ENCODE assay signal across 11 cellular contexts in the genomic region with DNA sequence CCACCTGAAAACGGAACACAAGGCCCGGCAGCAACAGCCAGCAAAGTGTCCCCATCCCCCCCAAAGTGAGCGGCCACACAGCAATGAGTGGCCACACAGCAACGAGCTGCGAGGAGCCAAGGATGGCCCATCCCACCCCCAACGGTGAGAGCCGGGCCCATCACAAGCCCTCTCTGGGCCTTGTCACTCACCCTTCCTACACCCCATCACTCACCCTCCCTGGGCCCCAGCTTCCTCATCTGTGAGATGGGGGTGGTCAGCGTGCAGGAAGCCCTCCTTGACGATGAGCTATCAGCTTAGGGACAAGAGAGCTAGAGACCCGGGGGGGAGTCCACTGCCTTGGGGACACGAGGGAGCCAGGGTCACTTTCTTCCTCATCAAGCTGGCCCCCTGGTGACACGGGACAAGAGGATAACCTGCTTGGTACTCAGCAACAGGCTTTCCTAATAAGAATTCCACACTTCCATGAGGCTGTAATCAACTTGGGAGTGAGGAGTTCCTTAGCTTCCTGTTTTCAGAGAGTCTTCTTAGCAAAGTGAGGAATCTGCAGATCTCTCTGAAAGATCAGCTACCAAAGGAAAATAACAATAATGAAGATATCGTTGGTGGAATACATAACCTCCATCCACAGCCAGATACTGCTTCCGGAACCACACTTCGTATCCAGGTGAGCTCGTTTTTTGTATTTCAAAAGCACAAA.
A peak's percentile ranks its signal among the peaks of the same experiment; 100 is the strongest.
DNase-seq lines count a peak whose midpoint lies in the region; ATAC-seq and TF ChIP-seq lines count a peak whose summit lies in the region.
"Had no signal": no experiment of that assay in that cellular context is flagged by ENCODE, and none has a peak within 500 bp of the region (broad histone marks: within the 10 kb centered on the region; RNA-seq: fewer than 3 reads in every experiment).

No MANE protein-coding gene starts in this region.

- H3K4me1 Mint-ChIP-seq in stimulated activated naive CD8-positive, alpha-beta T cell treated with anti-CD3 and anti-CD28 coated beads, Interleukin-15, amount 100 ng/mL, for 72 hours, result peaks cover 51% of the 10 kb centered on the region
- peaks cover 14 to 36% (median 19%) of the 10 kb centered on the region in 4 donors for H3K4me1 Mint-ChIP-seq in naive thymus-derived CD8-positive, alpha-beta T cell

- peak overlapping the region; percentile 42 to 69 for H3K4me3 ChIP-seq in foreskin fibroblast (ENCODE audit: low read depth in 1 of 2, low read length in 2 of 2)

- no peaks in the 10 kb centered on the region for H3K27me3 Mint-ChIP-seq in stimulated activated naive CD8-positive, alpha-beta T cell treated with anti-CD3 and anti-CD28 coated beads, Interleukin-15, amount 100 ng/mL, for 72 hours
- no peaks in the 10 kb centered on the region for H3K27me3 Mint-ChIP-seq in naive thymus-derived CD8-positive, alpha-beta T cell
- H3K27me3 Mint-ChIP-seq: stimulated activated naive CD8-positive, alpha-beta T cell treated with anti-CD3 and anti-CD28 coated beads, Interleukin-15, Interleukin-2, amounts not matched to agents 100 ng/mL and 50 ng/mL, for 24 hours had no signal

- no peak for TF ChIP-seq CTCF in foreskin fibroblast (IDR thresholded peaks at IDR 0.05; ENCODE audit: low read depth, low read length)

- no peak overlapping the region for H3K4me3 Mint-ChIP-seq in stimulated activated naive CD8-positive, alpha-beta T cell treated with anti-CD3 and anti-CD28 coated beads, Interleukin-15, amount 100 ng/mL, for 72 hours
- no peak overlapping the region for H3K4me3 Mint-ChIP-seq in naive thymus-derived CD8-positive, alpha-beta T cell
- H3K4me3 Mint-ChIP-seq: stimulated activated naive CD8-positive, alpha-beta T cell treated with anti-CD3 and anti-CD28 coated beads, Interleukin-15, Interleukin-2, amounts not matched to agents 100 ng/mL and 50 ng/mL, for 24 hours had no signal

- POLR2A ChIA-PET in naive thymus-derived CD8-positive, alpha-beta T cell (lab: Charles Lee), result interaction anchor here (1.0 to 1.6 kb wide), 6 partner anchors 10 to 42 kb away, joined by 3 to 12 read pairs (median 3); no protein-coding TSS in a partner anchor

- peak overlapping the region; percentile 21 to 85 for H3K27ac Mint-ChIP-seq in stimulated activated naive CD8-positive, alpha-beta T cell treated with anti-CD3 and anti-CD28 coated beads, Interleukin-15, amount 100 ng/mL, for 72 hours
- H3K27ac Mint-ChIP-seq in naive thymus-derived CD8-positive, alpha-beta T cell, result peak overlapping the region in 1 of 10 donors; percentile 40
- H3K27ac Mint-ChIP-seq: stimulated activated naive CD8-positive, alpha-beta T cell treated with anti-CD3 and anti-CD28 coated beads, Interleukin-15, Interleukin-2, amounts not matched to agents 100 ng/mL and 50 ng/mL, for 24 hours had no signal

- no peak for ATAC-seq in stimulated activated naive CD8-positive, alpha-beta T cell treated with anti-CD3 and anti-CD28 coated beads, Interleukin-15, amount 100 ng/mL, for 72 hours
- ATAC-seq in stimulated activated naive CD8-positive, alpha-beta T cell treated with anti-CD3 and anti-CD28 coated beads, Interleukin-15, Interleukin-2, amounts not matched to agents 100 U/mL and 50 U/mL, for 24 hours, result no peak
- ATAC-seq in GM21529 (IDR thresholded peaks at IDR 0.05; ENCODE audit: unreplicated experiment), result no peak
- no peak for ATAC-seq in GM18873 (IDR thresholded peaks at IDR 0.05; ENCODE audit: low FRiP score, unreplicated experiment)
- no peak for ATAC-seq in naive thymus-derived CD8-positive, alpha-beta T cell

- DNase-seq in stimulated activated naive CD8-positive, alpha-beta T cell treated with anti-CD3 and anti-CD28 coated beads, Interleukin-15, amount 100 ng/mL, for 72 hours, result no peak
- no peak for DNase-seq in stimulated activated naive CD8-positive, alpha-beta T cell treated with anti-CD3 and anti-CD28 coated beads, Interleukin-15, Interleukin-2, amounts not matched to agents 100 U/mL and 50 U/mL, for 24 hours
- DNase-seq in foreskin fibroblast (no peak), posterior vena cava (ENCODE audit: low spot score) (peak; percentile 64), GOT3 (lab: John Stamatoyannopoulos, UW) (no peak)
- DNase-seq in naive thymus-derived CD8-positive, alpha-beta T cell, result no peak
- DNase-seq: C1 segment of cervical spinal cord, NCI-H1048 had no signal

- no peaks in the 10 kb centered on the region for H3K9me3 Mint-ChIP-seq in stimulated activated naive CD8-positive, alpha-beta T cell treated with anti-CD3 and anti-CD28 coated beads, Interleukin-15, amount 100 ng/mL, for 72 hours
- H3K9me3 Mint-ChIP-seq in naive thymus-derived CD8-positive, alpha-beta T cell, result no peaks in the 10 kb centered on the region
- H3K9me3 Mint-ChIP-seq: stimulated activated naive CD8-positive, alpha-beta T cell treated with anti-CD3 and anti-CD28 coated beads, Interleukin-15, Interleukin-2, amounts not matched to agents 100 ng/mL and 50 ng/mL, for 24 hours had no signal

- H3K36me3 Mint-ChIP-seq in naive thymus-derived CD8-positive, alpha-beta T cell, result peaks cover 0 to 1% (median 0%) of the 10 kb centered on the region in 3 donors

- intact Hi-C loops in posterior vena cava (cut with DNase I), result no loop called here
